ENCODE assay signal across 12 cellular contexts in the genomic region with DNA sequence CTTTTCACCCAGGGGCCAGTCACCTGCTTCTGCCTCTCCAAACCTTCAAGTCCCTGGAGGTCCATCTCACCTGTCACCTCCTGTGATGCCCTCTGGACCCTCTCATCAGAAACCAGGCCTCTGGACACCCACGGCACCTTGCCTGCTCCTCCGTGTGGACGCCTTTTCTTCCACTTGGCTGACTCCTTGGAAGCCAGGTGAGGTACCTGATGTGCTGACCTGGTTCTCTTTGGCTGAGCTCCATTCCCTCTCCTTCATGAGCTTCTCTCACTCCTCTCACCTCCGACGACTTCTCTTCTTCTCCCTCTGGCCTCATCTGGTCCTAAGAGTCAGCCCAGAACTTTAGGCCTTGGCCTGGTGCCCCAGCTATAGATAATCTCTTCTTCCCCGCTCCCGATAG.
DNase-seq lines count a peak whose midpoint lies in the region; TF ChIP-seq lines count a peak whose summit lies in the region.
"Had no signal": no experiment of that assay in that cellular context is flagged by ENCODE, and none has a peak within 500 bp of the region (broad histone marks: within the 10 kb centered on the region; RNA-seq: fewer than 3 reads in every experiment).

No MANE protein-coding gene starts in this region.

- no peak overlapping the region for H2BK15ac ChIP-seq in neuronal stem cell (ENCODE audit: low read length)

- H3K79me1 ChIP-seq in neuronal stem cell (ENCODE audit: low read depth, low read length), result no peaks in the 10 kb centered on the region

- no peak overlapping the region for H3K4ac ChIP-seq in neuronal stem cell (ENCODE audit: low read length)

- H3K14ac ChIP-seq in neuronal stem cell (ENCODE audit: low read length), result no peak overlapping the region

- no CpG with 5 or more reads among the region's 7 CpGs for WGBS in neuronal stem cell (ENCODE audit: extremely low coverage in 2 of 2, insufficient read length in 2 of 2, insufficient replicate concordance in 1 of 2), 2 donors
- 47 to 49% methylated on average over 7 of the region's 7 CpGs for WGBS in thyroid gland, 2 donors

- POLR2A ChIA-PET in GM10248 (lab: Yijun Ruan, JAX), result no interaction called here

- no peak overlapping the region for H3K9ac ChIP-seq in neuronal stem cell (ENCODE audit: low read depth, low read length, poor library complexity)

- peaks cover 9 to 15% of the 10 kb centered on the region in 2 donors for H3K4me1 ChIP-seq in neuronal stem cell (ENCODE audit: control insufficient read depth in 2 of 2, insufficient read depth in 1 of 2, low read depth in 1 of 2, low read length in 2 of 2)
- H3K4me1 ChIP-seq in thyroid gland, result peaks cover 15 to 42% of the 10 kb centered on the region in 2 donors
- H3K4me1 ChIP-seq: A549 had no signal

- H3K27ac ChIP-seq in dorsolateral prefrontal cortex (peak overlapping the region in 48 of 59 donors; percentile 4 to 86 (median 67)), neuronal stem cell (replicated peaks; ENCODE audit: low read length) (no peak overlapping the region), thyroid gland (no peak overlapping the region)
- H3K27ac ChIP-seq: 22Rv1, A549, C4-2B had no signal

- H2BK12ac ChIP-seq in neuronal stem cell (ENCODE audit: low read length), result no peak overlapping the region

- H3K18ac ChIP-seq in neuronal stem cell (ENCODE audit: low read length), result peak overlapping the region; percentile 21

- no peak overlapping the region for H2BK120ac ChIP-seq in neuronal stem cell (ENCODE audit: low read depth, low read length)

- peak overlapping the region; percentile 46 for H3K23ac ChIP-seq in neuronal stem cell (ENCODE audit: low read depth, low read length, poor library complexity)

- no peak for TF ChIP-seq POLR2A in thyroid gland (IDR thresholded peaks at IDR 0.05)

- no peaks in the 10 kb centered on the region for H3K27me3 ChIP-seq in dorsolateral prefrontal cortex
- H3K27me3 ChIP-seq in neuronal stem cell (ENCODE audit: control insufficient read depth in 3 of 3, insufficient read depth in 3 of 3, low read depth in 1 of 3, low read length in 3 of 3), result peaks cover 0 to 58% (median 1%) of the 10 kb centered on the region in 3 experiments
- H3K27me3 ChIP-seq in thyroid gland, result no peaks in the 10 kb centered on the region

- in situ Hi-C loops in G401 (cut with HindIII; ENCODE audit: low sequenced_read_pairs), result no loop called here

- H2BK5ac ChIP-seq in neuronal stem cell (ENCODE audit: low read length), result no peak overlapping the region

- H3K9me3 ChIP-seq in neuronal stem cell (replicated peaks in 1 of 2; ENCODE audit: control insufficient read depth in 2 of 2, insufficient read depth in 1 of 2, low read depth in 1 of 2, low read length in 2 of 2), result no peaks in the 10 kb centered on the region
- no peaks in the 10 kb centered on the region for H3K9me3 ChIP-seq in thyroid gland
- H3K9me3 ChIP-seq: A549 had no signal

- no peaks in the 10 kb centered on the region for H3K36me3 ChIP-seq in neuronal stem cell (replicated peaks in 1 of 2; ENCODE audit: control insufficient read depth in 2 of 2, insufficient read depth in 2 of 2, low read length in 2 of 2)
- H3K36me3 ChIP-seq in thyroid gland, result no peaks in the 10 kb centered on the region

- intact Hi-C loops in dorsolateral prefrontal cortex (cut with DNase I) (loop anchor here (2.0 to 10.0 kb wide), 5 partner anchors 382 to 628 kb away; no protein-coding TSS in a partner anchor), thyroid gland (cut with DNase I) (loop anchor here (5.0 kb wide), 3 partner anchors 370 to 625 kb away; a partner anchor contains a TSS)

- H2AFZ ChIP-seq in neuronal stem cell (ENCODE audit: low read length), result no peak overlapping the region

- CTCF ChIA-PET in GM10248 (lab: Yijun Ruan, JAX), result interaction anchor here (0.7 to 6.1 kb wide), 56 partner anchors 9 to 626 kb away, joined by 3 to 89 read pairs (median 6); a partner anchor contains a TSS

- H3K4me3 ChIP-seq in dorsolateral prefrontal cortex (no peak overlapping the region), neuronal stem cell (ENCODE audit: low read length in 2 of 2) (no peak overlapping the region), thyroid gland (replicated peaks in 1 of 3) (no peak overlapping the region)
- H3K4me3 ChIP-seq: A549, GM12878 had no signal

- no peak overlapping the region for H4K91ac ChIP-seq in neuronal stem cell (ENCODE audit: low read depth, low read length, poor library complexity)

- H3K4me2 ChIP-seq in neuronal stem cell (ENCODE audit: insufficient read depth, low read length, poor library complexity, severe bottlenecking), result no peak overlapping the region

- TF ChIP-seq CTCF in dorsolateral prefrontal cortex (IDR thresholded peaks at IDR 0.05 in 54 of 56, conservative IDR thresholded peaks at IDR 0.05 in 2 of 56; ENCODE audit: low read depth in 1 of 56, partially characterized antibody in 56 of 56) (no peak), thyroid gland (IDR thresholded peaks at IDR 0.05) (no peak), GM10248 (IDR thresholded peaks at IDR 0.05; ENCODE audit: control extremely low read depth, extremely low read depth, low read depth, missing control alignments) (no peak)

- DNase-seq in G401 (ENCODE audit: low spot score) (peak; percentile 27), dorsolateral prefrontal cortex (no peak), neuronal stem cell (ENCODE audit: low spot score) (no peak), thyroid gland (peak; percentile 52 to 69), MV-4-11 (lab: John Stamatoyannopoulos, UW) (no peak), GM10248 (ENCODE audit: extremely low spot score) (no peak)
- DNase-seq in effector CD8-positive, alpha-beta T cell (lab: John Stamatoyannopoulos, UW), result no peak
- DNase-seq: DMS153 had no signal

- no peak overlapping the region for H2AK5ac ChIP-seq in neuronal stem cell (ENCODE audit: low read depth, low read length)

- H4K8ac ChIP-seq in neuronal stem cell (ENCODE audit: low read depth, low read length), result no peak overlapping the region

Comparison
In these comparisons a context has a peak if more than half of its experiments do, and no peak if none do; other contexts are left out.
1. DNase-seq: peak in G401 (single experiment) and thyroid gland (2 of 2); none in dorsolateral prefrontal cortex (0 of 10), neuronal stem cell (single experiment), MV-4-11 (single experiment), effector CD8-positive, alpha-beta T cell (single experiment) and GM10248 (single experiment).
2. H3K27ac ChIP-seq: peak in dorsolateral prefrontal cortex (48 of 59); none in neuronal stem cell (single experiment) and thyroid gland (0 of 3).